In genomic region chr17:42394838-42395237, GRCh38 we compare ENCODE assay signal across 21 cellular contexts.
"Had no signal": no experiment of that assay in that cellular context is flagged by ENCODE, and none has a peak within 500 bp of the region (broad histone marks: within the 10 kb centered on the region; RNA-seq: fewer than 3 reads in every experiment).

No MANE protein-coding gene starts in this region.

- H3K27me3 ChIP-seq: dorsolateral prefrontal cortex, left lung, right lobe of liver, upper lobe of left lung had no signal

- H3K27ac ChIP-seq: dorsolateral prefrontal cortex, left lung, parathyroid adenoma, right lobe of liver, thoracic aorta, upper lobe of left lung had no signal

- H3K9me3 ChIP-seq: left lung, right lobe of liver, thoracic aorta, upper lobe of left lung had no signal

- H3K27me3 Mint-ChIP-seq: activated naive CD8-positive, alpha-beta T cell treated with anti-CD3 and anti-CD28 coated beads, Interleukin-2, amount 10 ng/mL, durations not matched to agents 7 days and 5 days had no signal

- H3K4me3 Mint-ChIP-seq: activated naive CD8-positive, alpha-beta T cell treated with anti-CD3 and anti-CD28 coated beads, Interleukin-2, amount 10 ng/mL, durations not matched to agents 7 days and 5 days; brain; endodermal cell; natural killer cell had no signal

- H3K4me1 ChIP-seq: parathyroid adenoma had no signal

- ATAC-seq: activated CD4-positive, CD25-positive, alpha-beta regulatory T cell treated with anti-CD3 and anti-CD28 coated beads, Interleukin-2, amount 50 U/mL, for 24 hours; left lung; natural killer cell had no signal

- H3K27ac Mint-ChIP-seq: activated naive CD8-positive, alpha-beta T cell treated with anti-CD3 and anti-CD28 coated beads, Interleukin-2, amount 10 ng/mL, durations not matched to agents 7 days and 5 days; endodermal cell; natural killer cell had no signal

- H3K36me3 Mint-ChIP-seq: activated naive CD8-positive, alpha-beta T cell treated with anti-CD3 and anti-CD28 coated beads, Interleukin-2, amount 10 ng/mL, durations not matched to agents 7 days and 5 days; brain; natural killer cell had no signal

- H3K9me3 Mint-ChIP-seq: endodermal cell, natural killer cell had no signal

- H3K36me3 ChIP-seq: left lung, right lobe of liver, thoracic aorta, upper lobe of left lung had no signal

- H3K4me3 ChIP-seq: dorsolateral prefrontal cortex, left lung, right lobe of liver, smooth muscle cell, thoracic aorta, upper lobe of left lung had no signal

- DNase-seq: activated CD4-positive, alpha-beta T cell treated with anti-CD3 and anti-CD28 coated beads, Interleukin-2, amount 50 U/mL, for 1 hour; activated CD8-positive, alpha-beta memory T cell treated with anti-CD3 and anti-CD28 coated beads for 24 hours; activated CD8-positive, alpha-beta memory T cell treated with anti-CD3 and anti-CD28 coated beads, Interleukin-2, amount 50 U/mL, for 48 hours; activated gamma-delta T cell treated with Interleukin-2 at 50 U/mL for 16 hours; activated naive CD8-positive, alpha-beta T cell treated with anti-CD3 and anti-CD28 coated beads, Interleukin-2, amount 10 ng/mL, durations not matched to agents 7 days and 5 days; activated T-cell treated with anti-CD3 and anti-CD28 coated beads, Interleukin-2, amount 50 U/mL, for 48 hours; anterior cingulate cortex; caudate nucleus; dorsolateral prefrontal cortex; endodermal cell; erythroblast; left lung; natural killer cell; right lobe of liver; stimulated activated CD4-positive, alpha-beta T cell treated with anti-CD3 and anti-CD28 coated beads, Interleukin-4, amount 100 ng/mL, for 1 hour; upper lobe of left lung had no signal
